In genomic region chr19:1052349-1052967, GRCh38 we compare ENCODE assay signal across 21 cellular contexts. TPM values are rescaled to one million over a fixed set of nuclear protein-coding genes. Genes with fewer than 3 reads are reported as not detected.
"Had no signal": no experiment of that assay in that cellular context is flagged by ENCODE, and none has a peak within 500 bp of the region (broad histone marks: within the 10 kb centered on the region; RNA-seq: fewer than 3 reads in every experiment).

No MANE protein-coding gene starts in this region.

- H3K9me3 Mint-ChIP-seq: activated naive CD4-positive, alpha-beta T cell treated with anti-CD3 and anti-CD28 coated beads, Interleukin-2, amount 50 U/mL, for 24 hours; nephron had no signal

- DNase-seq: activated CD4-positive, alpha-beta T cell treated with anti-CD3 and anti-CD28 coated beads, Interleukin-2, amount 50 U/mL, for 4 hours; activated CD8-positive, alpha-beta memory T cell treated with anti-CD3 and anti-CD28 coated beads, Interleukin-2, amount 50 U/mL, for 4 hours; adrenal gland; dorsolateral prefrontal cortex; heart right ventricle; lower lobe of right lung; occipital lobe; stimulated activated CD4-positive, alpha-beta T cell treated with anti-CD3 and anti-CD28 coated beads, Interleukin-4, amount 100 ng/mL, for 4 hours; stimulated activated CD8-positive, alpha-beta memory T cell treated with anti-CD3 and anti-CD28 coated beads, Interleukin-4, amount 100 ng/mL, for 48 hours; stimulated activated naive CD8-positive, alpha-beta T cell treated with anti-CD3 and anti-CD28 coated beads, Interleukin-15, amount 100 ng/mL, for 72 hours; SW 1271; upper lobe of right lung had no signal

- ATAC-seq: gastroesophageal sphincter; heart right ventricle; lower lobe of right lung; stimulated activated naive CD8-positive, alpha-beta T cell treated with anti-CD3 and anti-CD28 coated beads, Interleukin-15, amount 100 ng/mL, for 72 hours; upper lobe of right lung had no signal

- H3K27me3 ChIP-seq: adrenal gland, dorsolateral prefrontal cortex, gastroesophageal sphincter, heart right ventricle, upper lobe of right lung had no signal

- H3K4me3 ChIP-seq: adrenal gland, dorsolateral prefrontal cortex, gastroesophageal sphincter, heart right ventricle, lower lobe of right lung, smooth muscle cell, thoracic aorta, upper lobe of right lung had no signal

- H3K27me3 Mint-ChIP-seq: activated naive CD4-positive, alpha-beta T cell treated with anti-CD3 and anti-CD28 coated beads, Interleukin-2, amount 50 U/mL, for 24 hours; stimulated activated naive CD8-positive, alpha-beta T cell treated with anti-CD3 and anti-CD28 coated beads, Interleukin-15, amount 100 ng/mL, for 72 hours had no signal

- H3K27ac Mint-ChIP-seq: activated naive CD4-positive, alpha-beta T cell treated with anti-CD3 and anti-CD28 coated beads, Interleukin-2, amount 50 U/mL, for 24 hours had no signal

- H3K4me3 Mint-ChIP-seq: activated naive CD4-positive, alpha-beta T cell treated with anti-CD3 and anti-CD28 coated beads, Interleukin-2, amount 50 U/mL, for 24 hours; nephron; stimulated activated naive CD8-positive, alpha-beta T cell treated with anti-CD3 and anti-CD28 coated beads, Interleukin-15, amount 100 ng/mL, for 72 hours had no signal

- H3K27ac ChIP-seq: adrenal gland, dorsolateral prefrontal cortex, gastroesophageal sphincter, heart right ventricle, lower lobe of right lung, thoracic aorta, upper lobe of right lung had no signal

- H3K4me2 ChIP-seq: smooth muscle cell had no signal

- H3K4me1 Mint-ChIP-seq: nephron had no signal

- H3K4me1 ChIP-seq: adrenal gland, gastroesophageal sphincter, heart right ventricle, lower lobe of right lung, upper lobe of right lung had no signal

RNA-seq across cellular contexts. Expression of gene RNU6-2, which starts 31.1 kb away (rescaled TPM):
- total RNA-seq: adrenal gland, cardiac septum, dorsolateral prefrontal cortex, gastroesophageal sphincter, heart right ventricle, lower lobe of right lung, occipital lobe, posterior vena cava, right cardiac atrium, smooth muscle cell, thoracic aorta, upper lobe of right lung had no signal
- polyA plus RNA-seq: adrenal gland, esophagus, heart right ventricle, right cardiac atrium, smooth muscle cell had no signal
